In the genomic region with DNA sequence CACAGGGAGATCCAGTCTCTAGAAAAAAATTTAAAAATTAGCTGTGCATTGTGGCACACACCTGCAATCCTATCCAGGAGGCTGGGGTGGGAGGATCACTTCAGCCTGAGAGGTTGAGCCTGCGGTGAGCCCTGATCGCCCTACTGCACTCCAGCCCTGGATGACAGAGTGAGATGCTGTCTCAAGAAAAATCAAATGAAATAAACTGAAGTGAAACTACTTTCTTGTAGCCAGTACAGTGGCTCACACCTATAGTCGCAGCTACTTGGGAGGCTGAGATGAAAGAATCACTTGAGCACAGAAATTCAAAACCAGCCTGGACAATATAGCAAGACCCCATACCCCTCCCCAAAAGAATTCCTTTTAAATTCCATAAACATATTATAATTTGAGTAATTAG, we compare ENCODE assay signal across 1 cellular context.
TF ChIP-seq lines count a peak whose summit lies in the region.

No MANE protein-coding gene starts in this region.

TF ChIP-seq in HepG2, 621 proteins besides CTCF, POLR2A, EP300 and RAD21:
- TF ChIP-seq RARA (CRISPR knock-in tag; IDR thresholded peaks at IDR 0.05): no peak
- peak; percentile 78 for TF ChIP-seq ZNF121 (CRISPR knock-in tag; IDR thresholded peaks at IDR 0.05)
